ENCODE assay signal across 12 cellular contexts in the genomic region with DNA sequence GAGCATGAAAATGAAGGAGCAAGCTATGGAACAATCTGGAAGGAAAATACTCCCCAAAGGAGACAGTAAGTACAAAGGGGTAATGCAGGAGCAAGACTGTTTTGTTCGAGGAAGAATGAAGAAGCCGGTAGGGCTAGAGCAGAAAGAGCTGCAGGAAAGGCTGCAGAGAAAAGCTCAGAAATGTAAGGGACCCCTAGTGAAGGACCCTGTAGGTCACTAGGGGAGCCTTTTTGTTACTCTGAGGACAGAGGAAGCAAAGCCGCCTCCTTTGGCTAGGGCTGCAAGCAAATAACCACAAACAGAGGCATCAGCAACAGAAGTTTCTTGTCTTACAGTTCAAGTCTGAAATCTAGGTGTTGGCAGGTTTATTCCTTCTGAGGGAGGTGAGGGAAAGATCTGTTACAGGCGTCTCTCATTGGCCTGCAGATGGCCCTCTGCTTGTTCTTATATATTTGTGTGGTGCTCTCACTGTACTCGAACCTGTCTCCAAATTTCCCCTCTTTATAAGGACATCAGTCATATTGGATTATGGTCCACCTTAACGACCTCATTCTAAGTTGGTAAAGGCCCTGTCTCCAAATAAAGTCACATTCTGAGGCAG.
DNase-seq lines count a peak whose midpoint lies in the region; ATAC-seq and TF ChIP-seq lines count a peak whose summit lies in the region.
"Had no signal": no experiment of that assay in that cellular context is flagged by ENCODE, and none has a peak within 500 bp of the region (broad histone marks: within the 10 kb centered on the region; RNA-seq: fewer than 3 reads in every experiment).

No MANE protein-coding gene starts in this region.

- H2AFZ ChIP-seq in Loucy (ENCODE audit: low read length): no peak overlapping the region

- peaks cover 7% of the 10 kb centered on the region for H3K4me1 Mint-ChIP-seq in stimulated activated naive CD8-positive, alpha-beta T cell treated with anti-CD3 and anti-CD28 coated beads, Interleukin-15, amount 100 ng/mL, for 72 hours

- H3K9me2 ChIP-seq in Loucy (replicated peaks; ENCODE audit: low read depth, low read length): no peaks in the 10 kb centered on the region

- H3K79me2 ChIP-seq in Loucy (ENCODE audit: insufficient read depth, low read length): no peaks in the 10 kb centered on the region

- H3K4me3 ChIP-seq in Loucy (ENCODE audit: low read length, poor library complexity, severe bottlenecking) (no peak overlapping the region), iPS-20b (ENCODE audit: low read length) (no peak overlapping the region), ascending aorta (no peak overlapping the region)
- H3K4me3 ChIP-seq: A549 had no signal

- H3K36me3 ChIP-seq in Loucy (ENCODE audit: insufficient read depth, low read length): no peaks in the 10 kb centered on the region
- no peaks in the 10 kb centered on the region for H3K36me3 ChIP-seq in iPS-20b (ENCODE audit: insufficient read depth, low read depth, low read length)
- no peaks in the 10 kb centered on the region for H3K36me3 ChIP-seq in ascending aorta
- H3K36me3 ChIP-seq: BE2C had no signal

- TF ChIP-seq CTCF in Loucy (conservative IDR thresholded peaks at IDR 0.05; ENCODE audit: low read length) (peak; percentile 25; the same call in 1 of the 2 replicates), ascending aorta (IDR thresholded peaks at IDR 0.05) (no peak)

- H4K20me1 ChIP-seq in Loucy (ENCODE audit: insufficient read depth, low read length, poor library complexity, severe bottlenecking): no peaks in the 10 kb centered on the region

- H3K27ac ChIP-seq in iPS-20b (ENCODE audit: low read length) (no peak overlapping the region), ascending aorta (no peak overlapping the region)
- H3K27ac ChIP-seq: A549, C4-2B had no signal

- H3K4me2 ChIP-seq in Loucy (ENCODE audit: low read depth, low read length, poor library complexity, severe bottlenecking): no peak overlapping the region
- H3K4me2 ChIP-seq: A549 had no signal

- no peak for ATAC-seq in stimulated activated naive CD8-positive, alpha-beta T cell treated with anti-CD3 and anti-CD28 coated beads, Interleukin-15, amount 100 ng/mL, for 72 hours
- ATAC-seq: A549 had no signal

- H3F3A ChIP-seq in Loucy (ENCODE audit: low read depth): no peaks in the 10 kb centered on the region

- peaks cover 8% of the 10 kb centered on the region for H3K27me3 Mint-ChIP-seq in stimulated activated naive CD8-positive, alpha-beta T cell treated with anti-CD3 and anti-CD28 coated beads, Interleukin-15, amount 100 ng/mL, for 72 hours

- intact Hi-C loops in ascending aorta (cut with DNase I): no loop called here

- no peak overlapping the region for H3K4me3 Mint-ChIP-seq in stimulated activated naive CD8-positive, alpha-beta T cell treated with anti-CD3 and anti-CD28 coated beads, Interleukin-15, amount 100 ng/mL, for 72 hours
- H3K4me3 Mint-ChIP-seq: CD4-positive, alpha-beta memory T cell had no signal

- H3K9me3 ChIP-seq in Loucy (ENCODE audit: insufficient read depth, low read depth, low read length) (no peaks in the 10 kb centered on the region), iPS-20b (ENCODE audit: insufficient read depth, low read depth, low read length) (no peaks in the 10 kb centered on the region), ascending aorta (no peaks in the 10 kb centered on the region)
- H3K9me3 ChIP-seq: A549, BE2C had no signal

- no peaks in the 10 kb centered on the region for H3K27me3 ChIP-seq in Loucy (ENCODE audit: insufficient read depth, low read length, poor library complexity, severe bottlenecking)
- no peaks in the 10 kb centered on the region for H3K27me3 ChIP-seq in iPS-20b (ENCODE audit: insufficient read depth, low read length)
- H3K27me3 ChIP-seq in ascending aorta: no peaks in the 10 kb centered on the region
- H3K27me3 ChIP-seq: BE2C had no signal

- H3K4me1 ChIP-seq in Loucy (ENCODE audit: insufficient read depth, low read length, poor library complexity, severe bottlenecking): no peaks in the 10 kb centered on the region
- peaks cover 4% of the 10 kb centered on the region; the same call in 1 of the 2 replicates for H3K4me1 ChIP-seq in iPS-20b (ENCODE audit: insufficient read depth, low read length)
- H3K4me1 ChIP-seq in ascending aorta: no peaks in the 10 kb centered on the region
- H3K4me1 ChIP-seq: A549, BE2C had no signal

- H3K9ac ChIP-seq in Loucy (ENCODE audit: low read depth, low read length, poor library complexity, severe bottlenecking): no peak overlapping the region
- peak overlapping the region; percentile 29; the same call in 1 of the 2 replicates for H3K9ac ChIP-seq in iPS-20b (ENCODE audit: low read depth, low read length)

- H3K27ac Mint-ChIP-seq in stimulated activated naive CD8-positive, alpha-beta T cell treated with anti-CD3 and anti-CD28 coated beads, Interleukin-15, amount 100 ng/mL, for 72 hours: no peak overlapping the region
- H3K27ac Mint-ChIP-seq: CD4-positive, alpha-beta memory T cell had no signal

- DNase-seq in amniotic epithelial cell (ENCODE audit: low read depth) (peak; percentile 8), ascending aorta (ENCODE audit: low spot score in 2 of 2) (no peak), HT-29 (ENCODE audit: low spot score) (no peak), NOMO-1 (lab: John Stamatoyannopoulos, UW; ENCODE audit: unreplicated experiment in 2 of 2) (no peak)
- no peak for DNase-seq in stimulated activated naive CD8-positive, alpha-beta T cell treated with anti-CD3 and anti-CD28 coated beads, Interleukin-15, amount 100 ng/mL, for 72 hours
- DNase-seq: BE2C; CD4-positive, alpha-beta memory T cell; EL had no signal

- no peaks in the 10 kb centered on the region for H3K9me3 Mint-ChIP-seq in stimulated activated naive CD8-positive, alpha-beta T cell treated with anti-CD3 and anti-CD28 coated beads, Interleukin-15, amount 100 ng/mL, for 72 hours
- H3K9me3 Mint-ChIP-seq: CD4-positive, alpha-beta memory T cell had no signal
